Comparison of ENCODE assay signal across 8 cellular contexts in genomic region chr6:122399348-122400120, GRCh38. TPM values are rescaled to one million over a fixed set of nuclear protein-coding genes. Genes with fewer than 3 reads are reported as not detected.
DNase-seq lines count a peak whose midpoint lies in the region; TF ChIP-seq lines count a peak whose summit lies in the region.

A gene with protein sequence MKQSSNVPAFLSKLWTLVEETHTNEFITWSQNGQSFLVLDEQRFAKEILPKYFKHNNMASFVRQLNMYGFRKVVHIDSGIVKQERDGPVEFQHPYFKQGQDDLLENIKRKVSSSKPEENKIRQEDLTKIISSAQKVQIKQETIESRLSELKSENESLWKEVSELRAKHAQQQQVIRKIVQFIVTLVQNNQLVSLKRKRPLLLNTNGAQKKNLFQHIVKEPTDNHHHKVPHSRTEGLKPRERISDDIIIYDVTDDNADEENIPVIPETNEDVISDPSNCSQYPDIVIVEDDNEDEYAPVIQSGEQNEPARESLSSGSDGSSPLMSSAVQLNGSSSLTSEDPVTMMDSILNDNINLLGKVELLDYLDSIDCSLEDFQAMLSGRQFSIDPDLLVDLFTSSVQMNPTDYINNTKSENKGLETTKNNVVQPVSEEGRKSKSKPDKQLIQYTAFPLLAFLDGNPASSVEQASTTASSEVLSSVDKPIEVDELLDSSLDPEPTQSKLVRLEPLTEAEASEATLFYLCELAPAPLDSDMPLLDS (plus strand): TSS chr6:122399652. CDS start chr6:122399738, 86 bp downstream.

- H4K91ac ChIP-seq in H9 (ENCODE audit: insufficient read length, low read depth, low read length), result no peak within 1 kb of the TSS

- no peak within 1 kb of the TSS for H2BK20ac ChIP-seq in H9 (ENCODE audit: low read depth, low read length, poor library complexity, severe bottlenecking)

- no peaks in the 10 kb centered on the region; the same call in none of the 2 replicates for H3K36me3 ChIP-seq in MG63
- H3K36me3 ChIP-seq in neural progenitor cell, result no peaks in the 10 kb centered on the region

- H3K9me3 Mint-ChIP-seq in H9 (no peaks in the 10 kb centered on the region; a peak in 1 of 5 replicates), neural progenitor cell (peaks cover 8% of the 10 kb centered on the region)

- peak within 1 kb of the TSS; percentile 91 to 98 for H3K4me3 Mint-ChIP-seq in H9
- H3K4me3 Mint-ChIP-seq in neural progenitor cell, result peak within 1 kb of the TSS; percentile 99

- H3T11ph ChIP-seq in H9 (ENCODE audit: low read length), result no peak within 1 kb of the TSS

- in situ Hi-C loops in G401 (cut with HindIII; ENCODE audit: low sequenced_read_pairs), result no loop called here

- H4K5ac ChIP-seq in H9 (ENCODE audit: insufficient read length, low read depth, low read length), result no peak within 1 kb of the TSS

- H3K36me3 Mint-ChIP-seq in H9 (ENCODE audit: insufficient read depth in 1 of 3, low read depth in 3 of 3) (no peaks in the 10 kb centered on the region; a peak in 1 of 7 replicates), neural progenitor cell (peaks cover 21% of the 10 kb centered on the region)

- H3K27me3 Mint-ChIP-seq in H9 (ENCODE audit: low read depth) (peaks cover 39% of the 10 kb centered on the region), neural progenitor cell (ENCODE audit: insufficient read depth, low read depth) (no peaks in the 10 kb centered on the region)

- H2BK5ac ChIP-seq in H9 (ENCODE audit: insufficient read length, low read length), result no peak within 1 kb of the TSS

- no peak within 1 kb of the TSS for H3K4ac ChIP-seq in H9 (ENCODE audit: low read depth, low read length)

- peak within 1 kb of the TSS; percentile 50 for H2BK120ac ChIP-seq in H9 (ENCODE audit: low read depth, low read length, poor library complexity, severe bottlenecking)

- H3K27me3 ChIP-seq in H9 (ENCODE audit: insufficient read depth, low read length) (peaks cover 21% of the 10 kb centered on the region; the same call in 1 of the 2 replicates), MG63 (no peaks in the 10 kb centered on the region; the same call in 1 of the 2 replicates), neural progenitor cell (peaks cover 38% of the 10 kb centered on the region)

- H3K79me2 ChIP-seq in H9 (ENCODE audit: insufficient read depth, low read length), result peaks cover 4% of the 10 kb centered on the region; the same call in 1 of the 2 replicates
- peaks cover 50% of the 10 kb centered on the region for H3K79me2 ChIP-seq in neural progenitor cell (ENCODE audit: low read depth)

- no CpG with 5 or more reads among the region's 82 CpGs for WGBS in H9 (ENCODE audit: extremely low coverage, insufficient read length, low lambda C conversion rate)

- peak; percentile 42; the same call in 2 of the 3 replicates for TF ChIP-seq CTCF in H9 (conservative IDR thresholded peaks at IDR 0.05)
- TF ChIP-seq CTCF in foreskin fibroblast (IDR thresholded peaks at IDR 0.05; ENCODE audit: low read depth, low read length), result no peak
- peak; percentile 49 for TF ChIP-seq CTCF in neural progenitor cell (IDR thresholded peaks at IDR 0.05)

- H3K56ac ChIP-seq in H9 (ENCODE audit: insufficient read length, low read depth, low read length), result no peak within 1 kb of the TSS

- H3K23ac ChIP-seq in H9 (ENCODE audit: insufficient read length, low read depth, low read length), result no peak within 1 kb of the TSS

- H3K27ac ChIP-seq in H9 (ENCODE audit: insufficient read length, low read depth, low read length) (no peak within 1 kb of the TSS), neural progenitor cell (peak within 1 kb of the TSS; percentile 76)

- H3K9me3 ChIP-seq in H9 (ENCODE audit: control insufficient read depth, low read depth, low read length), result no peaks in the 10 kb centered on the region
- no peaks in the 10 kb centered on the region for H3K9me3 ChIP-seq in MG63
- no peaks in the 10 kb centered on the region for H3K9me3 ChIP-seq in neural progenitor cell (ENCODE audit: low read depth)

- no peak within 1 kb of the TSS for H4K8ac ChIP-seq in H9 (replicated peaks; ENCODE audit: insufficient read length, low read depth, low read length)

- peaks cover 2% of the 10 kb centered on the region for H3F3A ChIP-seq in neural progenitor cell (ENCODE audit: low read depth)

- H3K18ac ChIP-seq in H9 (ENCODE audit: insufficient read length, low read depth, low read length), result peak within 1 kb of the TSS; percentile 81

- no peak within 1 kb of the TSS for H2BK12ac ChIP-seq in H9 (ENCODE audit: insufficient read length, low read depth, low read length)

- H3K27ac Mint-ChIP-seq in H9 (peak within 1 kb of the TSS; percentile 36 to 99 (median 95); a peak in 6 of 7 replicates), neural progenitor cell (peak within 1 kb of the TSS; percentile 99)

- H4K20me1 ChIP-seq in H9 (ENCODE audit: control insufficient read depth, insufficient read depth, insufficient read length) (no peaks in the 10 kb centered on the region), neural progenitor cell (ENCODE audit: low read depth) (peaks cover 45% of the 10 kb centered on the region)

- H3K4me1 ChIP-seq in H9 (ENCODE audit: insufficient read depth, low read length) (peaks cover 2% of the 10 kb centered on the region; the same call in 1 of the 2 replicates), neural progenitor cell (peaks cover 17% of the 10 kb centered on the region)

- H2AK5ac ChIP-seq in H9 (ENCODE audit: insufficient read length, low read length), result no peak within 1 kb of the TSS

- peak within 1 kb of the TSS; percentile 73 for H3K4me2 ChIP-seq in H9 (ENCODE audit: insufficient read depth, insufficient read length, low read length)
- peak within 1 kb of the TSS; percentile 93 for H3K4me2 ChIP-seq in neural progenitor cell

- no peaks in the 10 kb centered on the region for H3K23me2 ChIP-seq in H9 (ENCODE audit: insufficient read length, low read depth, low read length, poor library complexity, severe bottlenecking)

- H2BK15ac ChIP-seq in H9 (ENCODE audit: low read depth, low read length), result no peak within 1 kb of the TSS

- DNase-seq in G401 (ENCODE audit: low spot score), result peak; percentile 98
- DNase-seq in H9, result peak; percentile 99
- DNase-seq in MG63, result peak; percentile 97
- DNase-seq in SHP77 treated with DMSO at 0.1 percent for 48 hours (lab: John Stamatoyannopoulos, UW), result peak; percentile 89
- peak; percentile 93 for DNase-seq in activated gamma-delta T cell (lab: John Stamatoyannopoulos, UW)
- DNase-seq in foreskin fibroblast, result peak; percentile 99 to 100
- peak; percentile 98 for DNase-seq in neural progenitor cell (ENCODE audit: low spot score)
- DNase-seq in stromal cell of bone marrow (ENCODE audit: low read depth), result peak; percentile 98

- H3K4me1 Mint-ChIP-seq in H9 (peaks cover 13 to 14% of the 10 kb centered on the region in 2 experiments), neural progenitor cell (peaks cover 22% of the 10 kb centered on the region)

- peak within 1 kb of the TSS; percentile 77 for H3K14ac ChIP-seq in H9 (ENCODE audit: insufficient read depth, low read length)

- H2AFZ ChIP-seq in H9 (ENCODE audit: low read length), result peak within 1 kb of the TSS; percentile 99
- peak within 1 kb of the TSS; percentile 98 for H2AFZ ChIP-seq in neural progenitor cell (replicated peaks)

- H3K79me1 ChIP-seq in H9 (ENCODE audit: insufficient read depth, low read depth, low read length, poor library complexity, severe bottlenecking), result peaks cover 5% of the 10 kb centered on the region

- H3K4me3 ChIP-seq in MG63, result peak within 1 kb of the TSS; percentile 98
- H3K4me3 ChIP-seq in foreskin fibroblast (ENCODE audit: low read depth in 1 of 2, low read length in 2 of 2), result peak within 1 kb of the TSS; percentile 93 to 95
- peak within 1 kb of the TSS; percentile 96 for H3K4me3 ChIP-seq in neural progenitor cell

- peak within 1 kb of the TSS; percentile 86 for H3K9ac ChIP-seq in H9 (ENCODE audit: extremely low read depth, insufficient read length, low read length)
- peak within 1 kb of the TSS; percentile 92 for H3K9ac ChIP-seq in neural progenitor cell

RNA-seq across cellular contexts. Expression of the gene that starts here (rescaled TPM):
- total RNA-seq in G401 (2014; rRNA removed; shearing (Covaris generic)), result 15.1 and 16.7 TPM in 2 replicates
- total RNA-seq in H9 (2021) (12.0 and 14.6 TPM in 2 replicates), neural progenitor cell (ENCODE audit: low replicate concordance) (102 and 135 TPM in 2 replicates)
- total RNA-seq in MG63 (2014; rRNA removed; shearing (Covaris generic); ENCODE audit: low replicate concordance), result 13.3 and 15.6 TPM in 2 replicates
